In genomic region chr10:73923935-73924598, GRCh38 we compare ENCODE assay signal across 2 cellular contexts.
TF ChIP-seq lines count a peak whose summit lies in the region.

No MANE protein-coding gene starts in this region.

TF ChIP-seq in SK-N-SH, 30 proteins besides CTCF, POLR2A, EP300 and RAD21 (continued from another document):
- TF ChIP-seq FOXM1 (IDR thresholded peaks at IDR 0.05; ENCODE audit: low read depth) (no peak), NRF1 (IDR thresholded peaks at IDR 0.05; ENCODE audit: low read depth, low read length) (no peak), RFX5 (IDR thresholded peaks at IDR 0.05; ENCODE audit: low read length) (no peak)

TF ChIP-seq in SK-N-SH treated with all-trans-retinoic acid at 6 μM for 48 hours, 23 proteins besides CTCF, POLR2A, EP300 and RAD21 (continued from another document):
- no peak for TF ChIP-seq ISL1 (CRISPR knock-in tag; IDR thresholded peaks at IDR 0.05)
- TF ChIP-seq CSDC2 (CRISPR knock-in tag; IDR thresholded peaks at IDR 0.05) = no peak
- no peak for TF ChIP-seq OSR1 (CRISPR knock-in tag; IDR thresholded peaks at IDR 0.05)
- TF ChIP-seq ARNTL (CRISPR knock-in tag; IDR thresholded peaks at IDR 0.05; ENCODE audit: borderline replicate concordance, low read depth) = no peak
- TF ChIP-seq ZNF8 (CRISPR knock-in tag; IDR thresholded peaks at IDR 0.05) = no peak
